27 cellular contexts compared by ENCODE assay signal in the genomic region with DNA sequence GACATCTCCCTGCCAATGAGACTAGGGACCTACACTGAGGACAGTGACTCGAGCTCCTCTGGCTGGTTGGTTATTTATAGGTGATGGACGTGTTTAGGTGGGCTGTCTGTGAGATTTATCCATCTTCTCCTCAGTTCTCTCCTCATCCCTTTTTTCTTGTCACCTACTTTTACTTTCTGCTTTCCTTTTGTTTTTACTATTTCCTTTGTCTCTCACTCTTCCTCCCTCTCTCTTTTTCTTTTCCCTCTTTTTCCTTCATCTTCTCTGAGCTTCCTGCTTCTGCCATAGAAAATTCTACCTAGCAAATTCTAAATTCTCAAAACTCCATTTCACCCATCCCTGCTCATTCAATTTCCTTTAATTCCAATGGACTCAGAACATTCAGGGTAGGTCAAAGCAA.
"Had no signal": no experiment of that assay in that cellular context is flagged by ENCODE, and none has a peak within 500 bp of the region (broad histone marks: within the 10 kb centered on the region; RNA-seq: fewer than 3 reads in every experiment).

No MANE protein-coding gene starts in this region.

- DNase-seq: stimulated activated CD4-positive, alpha-beta T cell treated with anti-CD3 and anti-CD28 coated beads, Interleukin-2, amount 100 ng/mL, for 48 hours; stimulated activated CD4-positive, alpha-beta T cell treated with anti-CD3 and anti-CD28 coated beads, Interleukin-4, amount 100 ng/mL, for 1 hour; stimulated activated CD4-positive, alpha-beta T cell treated with anti-CD3 and anti-CD28 coated beads, Interleukin-4, amount 100 ng/mL, for 24 hours; stimulated activated CD4-positive, alpha-beta T cell treated with anti-CD3 and anti-CD28 coated beads, Interleukin-4, amount 100 ng/mL, for 4 hours; stimulated activated CD8-positive, alpha-beta memory T cell treated with anti-CD3 and anti-CD28 coated beads, Interleukin-4, amount 100 ng/mL, for 48 hours; stimulated activated naive B cell treated with anti-CD40 and anti-IgM and Interleukin-4, amounts not matched to agents 10 μg/mL and 1 μg/mL and 100 μg/mL, for 72 hours; stimulated activated naive CD4-positive, alpha-beta T cell; stimulated activated naive CD4-positive, alpha-beta T cell treated with Interleukin-2 at 50 U/mL for 16 hours; stimulated activated naive CD8-positive, alpha-beta T cell treated with anti-CD3 and anti-CD28 coated beads, Interleukin-15, amount 100 ng/mL, for 72 hours; stimulated activated naive CD8-positive, alpha-beta T cell treated with anti-CD3 and anti-CD28 coated beads, Interleukin-15, Interleukin-2, amounts not matched to agents 100 U/mL and 50 U/mL, for 24 hours; stomach; testis; thyroid gland; tibial artery; transverse colon; trophoblast cell; upper lobe of right lung; uterus had no signal

- H3K4me3 Mint-ChIP-seq: stimulated activated effector memory CD8-positive, alpha-beta T cell treated with anti-CD3 and anti-CD28 coated beads, Interleukin-12 subunit alpha, Interleukin-12 subunit beta, amount 100 ng/mL, for 72 hours; stimulated activated memory B cell treated with anti-CD40 and anti-IgM and Interleukin-4, amounts not matched to agents 10 μg/mL and 1 μg/mL and 100 μg/mL, for 72 hours; stimulated activated naive B cell treated with anti-CD40 and anti-IgM and Interleukin-4, amounts not matched to agents 10 μg/mL and 1 μg/mL and 100 μg/mL, for 72 hours; stimulated activated naive CD8-positive, alpha-beta T cell treated with anti-CD3 and anti-CD28 coated beads, Interleukin-15, amount 100 ng/mL, for 72 hours; stimulated activated naive CD8-positive, alpha-beta T cell treated with anti-CD3 and anti-CD28 coated beads, Interleukin-15, Interleukin-2, amounts not matched to agents 100 ng/mL and 50 ng/mL, for 24 hours; type B pancreatic cell had no signal

- H3K4me3 ChIP-seq: stomach, suprapubic skin, testis, thoracic aorta, thyroid gland, tibial artery, tibial nerve, transverse colon, upper lobe of left lung, upper lobe of right lung, uterus, vagina had no signal

- H3K4me1 ChIP-seq: stomach, suprapubic skin, testis, thyroid gland, tibial artery, tibial nerve, transverse colon, upper lobe of right lung, uterus, vagina had no signal

- H3K9me3 Mint-ChIP-seq: stimulated activated naive CD8-positive, alpha-beta T cell treated with anti-CD3 and anti-CD28 coated beads, Interleukin-15, amount 100 ng/mL, for 72 hours had no signal

- ATAC-seq: stimulated activated memory B cell treated with anti-CD40 and anti-IgM and Interleukin-4, amounts not matched to agents 10 μg/mL and 1 μg/mL and 100 μg/mL, for 72 hours; stimulated activated naive B cell treated with anti-CD40 and anti-IgM and Interleukin-4, amounts not matched to agents 10 μg/mL and 1 μg/mL and 100 μg/mL, for 72 hours; stimulated activated naive CD8-positive, alpha-beta T cell treated with anti-CD3 and anti-CD28 coated beads, Interleukin-15, amount 100 ng/mL, for 72 hours; stimulated activated naive CD8-positive, alpha-beta T cell treated with anti-CD3 and anti-CD28 coated beads, Interleukin-15, Interleukin-2, amounts not matched to agents 100 U/mL and 50 U/mL, for 24 hours had no signal

- H3K27ac ChIP-seq: stomach, suprapubic skin, testis, thoracic aorta, thyroid gland, tibial artery, tibial nerve, transverse colon, upper lobe of left lung, upper lobe of right lung, uterus, vagina had no signal

- H3K9me3 ChIP-seq: stomach, suprapubic skin, testis, thoracic aorta, thyroid gland, tibial artery, transverse colon, upper lobe of left lung, upper lobe of right lung, uterus, vagina had no signal

- H3K27ac Mint-ChIP-seq: stimulated activated effector memory CD8-positive, alpha-beta T cell treated with anti-CD3 and anti-CD28 coated beads, Interleukin-12 subunit alpha, Interleukin-12 subunit beta, amount 100 ng/mL, for 72 hours; stimulated activated memory B cell treated with anti-CD40 and anti-IgM and Interleukin-4, amounts not matched to agents 10 μg/mL and 1 μg/mL and 100 μg/mL, for 72 hours; stimulated activated naive B cell treated with anti-CD40 and anti-IgM and Interleukin-4, amounts not matched to agents 10 μg/mL and 1 μg/mL and 100 μg/mL, for 72 hours; stimulated activated naive CD8-positive, alpha-beta T cell treated with anti-CD3 and anti-CD28 coated beads, Interleukin-15, amount 100 ng/mL, for 72 hours; stimulated activated naive CD8-positive, alpha-beta T cell treated with anti-CD3 and anti-CD28 coated beads, Interleukin-15, Interleukin-2, amounts not matched to agents 100 ng/mL and 50 ng/mL, for 24 hours; type B pancreatic cell had no signal

- H3K36me3 ChIP-seq: stomach, suprapubic skin, thoracic aorta, thyroid gland, tibial artery, tibial nerve, transverse colon, upper lobe of left lung, upper lobe of right lung, uterus, vagina had no signal

- H3K36me3 Mint-ChIP-seq: stimulated activated effector memory CD8-positive, alpha-beta T cell treated with anti-CD3 and anti-CD28 coated beads, Interleukin-12 subunit alpha, Interleukin-12 subunit beta, amount 100 ng/mL, for 72 hours; stimulated activated memory B cell treated with anti-CD40 and anti-IgM and Interleukin-4, amounts not matched to agents 10 μg/mL and 1 μg/mL and 100 μg/mL, for 72 hours; stimulated activated naive B cell treated with anti-CD40 and anti-IgM and Interleukin-4, amounts not matched to agents 10 μg/mL and 1 μg/mL and 100 μg/mL, for 72 hours; type B pancreatic cell had no signal

- H3K4me1 Mint-ChIP-seq: stimulated activated effector memory CD8-positive, alpha-beta T cell treated with anti-CD3 and anti-CD28 coated beads, Interleukin-12 subunit alpha, Interleukin-12 subunit beta, amount 100 ng/mL, for 72 hours; stimulated activated memory B cell treated with anti-CD40 and anti-IgM and Interleukin-4, amounts not matched to agents 10 μg/mL and 1 μg/mL and 100 μg/mL, for 72 hours; stimulated activated naive B cell treated with anti-CD40 and anti-IgM and Interleukin-4, amounts not matched to agents 10 μg/mL and 1 μg/mL and 100 μg/mL, for 72 hours; stimulated activated naive CD8-positive, alpha-beta T cell treated with anti-CD3 and anti-CD28 coated beads, Interleukin-15, amount 100 ng/mL, for 72 hours had no signal
